In the genomic region with DNA sequence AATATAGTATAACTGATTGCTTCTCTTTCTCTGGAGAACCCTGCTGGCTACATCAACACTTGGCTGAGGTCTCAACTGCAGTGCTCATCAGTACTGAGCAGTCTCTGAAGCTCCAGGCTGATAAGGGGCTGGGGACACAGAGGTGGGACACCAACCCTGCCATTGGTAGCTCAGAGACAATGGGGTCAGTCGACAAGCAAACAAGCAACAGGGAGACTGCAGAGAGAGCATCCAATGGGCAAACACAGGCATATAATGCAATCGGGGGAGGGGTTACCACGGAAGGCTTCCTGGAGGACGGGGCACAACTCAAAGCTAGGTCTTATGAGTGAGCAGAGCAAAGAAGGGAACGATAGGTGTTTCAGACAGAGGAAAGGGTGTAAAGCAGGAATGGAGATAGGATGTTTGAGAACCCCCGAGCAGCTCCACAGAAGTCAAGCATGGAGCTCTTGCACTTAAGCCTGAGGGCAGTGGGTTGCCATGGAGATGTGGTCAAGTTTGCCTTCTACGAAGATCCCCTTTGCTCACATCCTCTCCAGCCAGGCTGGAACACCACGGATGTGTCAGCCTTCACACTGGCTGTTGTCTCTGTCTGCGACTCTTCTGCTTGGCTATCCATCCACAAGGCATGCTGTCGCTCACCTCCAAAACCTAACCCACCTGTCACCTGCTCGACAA, we compare ENCODE assay signal across 10 cellular contexts. TPM values are rescaled to one million over a fixed set of nuclear protein-coding genes. Genes with fewer than 3 reads are reported as not detected.
DNase-seq lines count a peak whose midpoint lies in the region; ATAC-seq and TF ChIP-seq lines count a peak whose summit lies in the region.
"Had no signal": no experiment of that assay in that cellular context is flagged by ENCODE, and none has a peak within 500 bp of the region (broad histone marks: within the 10 kb centered on the region; RNA-seq: fewer than 3 reads in every experiment).

No MANE protein-coding gene starts in this region.

- no peaks in the 10 kb centered on the region for H3K36me3 Mint-ChIP-seq in progenitor cell of endocrine pancreas (ENCODE audit: insufficient read depth)
- no peaks in the 10 kb centered on the region for H3K36me3 Mint-ChIP-seq in activated T-helper 1 cell treated with anti-CD3 and anti-CD28 coated beads, Interleukin-12 subunit alpha, Interleukin-12 subunit beta, Interleukin-2, Interleukin-4 antibody, amounts not matched to agents 30 ng/mL and 10 ng/mL and 1 ng/mL, durations not matched to agents 14 hours and 24 hours and 36 hours (ENCODE audit: low read depth)

- peaks cover 5% of the 10 kb centered on the region for H3K4me1 ChIP-seq in foreskin keratinocyte

- H3K27ac Mint-ChIP-seq in progenitor cell of endocrine pancreas, result no peak overlapping the region
- no peak overlapping the region for H3K27ac Mint-ChIP-seq in activated T-helper 1 cell treated with anti-CD3 and anti-CD28 coated beads, Interleukin-12 subunit alpha, Interleukin-12 subunit beta, Interleukin-2, Interleukin-4 antibody, amounts not matched to agents 30 ng/mL and 10 ng/mL and 1 ng/mL, durations not matched to agents 14 hours and 24 hours and 36 hours
- H3K27ac Mint-ChIP-seq: activated CD4-positive, alpha-beta T cell treated with anti-CD3 and anti-CD28 coated beads, Interleukin-2, amount 10 ng/mL, durations not matched to agents 24 days and 14 days had no signal

- no peaks in the 10 kb centered on the region for H3K27me3 ChIP-seq in foreskin keratinocyte

- H3K27ac ChIP-seq in foreskin keratinocyte, result no peak overlapping the region
- no peak overlapping the region for H3K27ac ChIP-seq in caudate nucleus (ENCODE audit: low read depth, low read length)

- peaks cover 11% of the 10 kb centered on the region for H3K27me3 Mint-ChIP-seq in progenitor cell of endocrine pancreas
- H3K27me3 Mint-ChIP-seq in activated T-helper 1 cell treated with anti-CD3 and anti-CD28 coated beads, Interleukin-12 subunit alpha, Interleukin-12 subunit beta, Interleukin-2, Interleukin-4 antibody, amounts not matched to agents 30 ng/mL and 10 ng/mL and 1 ng/mL, durations not matched to agents 14 hours and 24 hours and 36 hours (ENCODE audit: insufficient read depth), result peaks cover 1% of the 10 kb centered on the region
- H3K27me3 Mint-ChIP-seq: activated CD4-positive, alpha-beta T cell treated with anti-CD3 and anti-CD28 coated beads, Interleukin-2, amount 10 ng/mL, durations not matched to agents 24 days and 14 days had no signal

- peak; percentile 12 for ATAC-seq in foreskin keratinocyte

- DNase-seq in CMK (ENCODE audit: low read depth) (peak; percentile 22), HCEC 1CT (peak; percentile 22), RPMI7951 (ENCODE audit: low read depth) (peak; percentile 88), foreskin keratinocyte (peak in 1 of 2 donors; percentile 56), progenitor cell of endocrine pancreas (ENCODE audit: low spot score, unreplicated experiment) (no peak), caudate nucleus (lab: John Stamatoyannopoulos, UW) (no peak), NK-92 (lab: John Stamatoyannopoulos, UW; ENCODE audit: unreplicated experiment) (no peak)
- DNase-seq in activated T-helper 1 cell treated with anti-CD3 and anti-CD28 coated beads, Interleukin-12 subunit alpha, Interleukin-12 subunit beta, Interleukin-2, Interleukin-4 antibody, amounts not matched to agents 30 ng/mL and 10 ng/mL and 1 ng/mL, durations not matched to agents 14 hours and 24 hours and 36 hours (ENCODE audit: low spot score), result no peak
- DNase-seq: activated CD4-positive, alpha-beta T cell treated with anti-CD3 and anti-CD28 coated beads, Interleukin-2, amount 10 ng/mL, durations not matched to agents 24 days and 14 days; NCI-H510A had no signal

- no peak overlapping the region for H3K4me3 Mint-ChIP-seq in progenitor cell of endocrine pancreas (ENCODE audit: low read depth)
- no peak overlapping the region for H3K4me3 Mint-ChIP-seq in activated T-helper 1 cell treated with anti-CD3 and anti-CD28 coated beads, Interleukin-12 subunit alpha, Interleukin-12 subunit beta, Interleukin-2, Interleukin-4 antibody, amounts not matched to agents 30 ng/mL and 10 ng/mL and 1 ng/mL, durations not matched to agents 14 hours and 24 hours and 36 hours
- H3K4me3 Mint-ChIP-seq: activated CD4-positive, alpha-beta T cell treated with anti-CD3 and anti-CD28 coated beads, Interleukin-2, amount 10 ng/mL, durations not matched to agents 24 days and 14 days had no signal

- intact Hi-C loops in activated T-helper 1 cell treated with anti-CD3 and anti-CD28 coated beads, Interleukin-12 subunit alpha, Interleukin-12 subunit beta, Interleukin-2, Interleukin-4 antibody, amounts not matched to agents 30 ng/mL and 10 ng/mL and 1 ng/mL, durations not matched to agents 14 hours and 24 hours and 36 hours (cut with micrococcal nuclease), result no loop called here

- no peak for TF ChIP-seq CTCF in foreskin keratinocyte (conservative IDR thresholded peaks at IDR 0.05)
- no peak for TF ChIP-seq CTCF in progenitor cell of endocrine pancreas (IDR thresholded peaks at IDR 0.05; ENCODE audit: unreplicated experiment)

- no peaks in the 10 kb centered on the region for H3K9me3 Mint-ChIP-seq in progenitor cell of endocrine pancreas (ENCODE audit: low read depth)
- H3K9me3 Mint-ChIP-seq in activated T-helper 1 cell treated with anti-CD3 and anti-CD28 coated beads, Interleukin-12 subunit alpha, Interleukin-12 subunit beta, Interleukin-2, Interleukin-4 antibody, amounts not matched to agents 30 ng/mL and 10 ng/mL and 1 ng/mL, durations not matched to agents 14 hours and 24 hours and 36 hours, result no peaks in the 10 kb centered on the region
- H3K9me3 Mint-ChIP-seq: activated CD4-positive, alpha-beta T cell treated with anti-CD3 and anti-CD28 coated beads, Interleukin-2, amount 10 ng/mL, durations not matched to agents 24 days and 14 days had no signal

- peaks cover 1% of the 10 kb centered on the region for H3K4me1 Mint-ChIP-seq in progenitor cell of endocrine pancreas (ENCODE audit: low read depth)
- H3K4me1 Mint-ChIP-seq in activated T-helper 1 cell treated with anti-CD3 and anti-CD28 coated beads, Interleukin-12 subunit alpha, Interleukin-12 subunit beta, Interleukin-2, Interleukin-4 antibody, amounts not matched to agents 30 ng/mL and 10 ng/mL and 1 ng/mL, durations not matched to agents 14 hours and 24 hours and 36 hours (ENCODE audit: low read depth), result peaks cover 6% of the 10 kb centered on the region

RNA-seq across cellular contexts. Expression of a gene that starts 21.5 kb away (rescaled TPM):
- total RNA-seq in RPMI7951 (2014; rRNA removed; shearing (Covaris generic)), result 2.9 and 4.2 TPM in 2 replicates
- total RNA-seq in foreskin keratinocyte (5.4 and 7.9 TPM in 2 replicates), progenitor cell of endocrine pancreas (19.3 and 24.6 TPM in 2 replicates)
- 4.0 and 5.8 TPM in 2 replicates for polyA plus RNA-seq in foreskin keratinocyte
- 178 and 182 TPM in 2 replicates for total RNA-seq in activated T-helper 1 cell treated with anti-CD3 and anti-CD28 coated beads, Interleukin-12 subunit alpha, Interleukin-12 subunit beta, Interleukin-2, Interleukin-4 antibody, amounts not matched to agents 30 ng/mL and 10 ng/mL and 1 ng/mL, durations not matched to agents 14 hours and 24 hours and 36 hours

Comparison
In these comparisons a context has a peak if more than half of its experiments do, and no peak if none do; other contexts are left out.
1. DNase-seq: peak in CMK (single experiment), HCEC 1CT (single experiment) and RPMI7951 (single experiment); none in progenitor cell of endocrine pancreas (single experiment), activated T-helper 1 cell treated with anti-CD3 and anti-CD28 coated beads, Interleukin-12 subunit alpha, Interleukin-12 subunit beta, Interleukin-2, Interleukin-4 antibody, amounts not matched to agents 30 ng/mL and 10 ng/mL and 1 ng/mL, durations not matched to agents 14 hours and 24 hours and 36 hours (single experiment), caudate nucleus (0 of 61) and NK-92 (single experiment).